2 cellular contexts compared by ENCODE assay signal in genomic region chr1:78003882-78004718, GRCh38.
TF ChIP-seq lines count a peak whose summit lies in the region.

No MANE protein-coding gene starts in this region.

TF ChIP-seq in GM12891, 5 proteins besides CTCF, POLR2A, EP300 and RAD21 (continued from another document):
- TF ChIP-seq TAF1 (IDR thresholded peaks at IDR 0.05; ENCODE audit: low read depth, low read length) (peak; percentile 29; the same call in 1 of the 2 replicates), POU2F2 (IDR thresholded peaks at IDR 0.05; ENCODE audit: low read depth, low read length) (peak; percentile 89; the same call in 1 of the 2 replicates)

TF ChIP-seq in HCT116, 20 proteins besides CTCF, POLR2A, EP300 and RAD21 (continued from another document):
- TF ChIP-seq SIN3A (IDR thresholded peaks at IDR 0.05; ENCODE audit: low read depth), result peak; percentile 100
- TF ChIP-seq ZBTB33 (IDR thresholded peaks at IDR 0.05; ENCODE audit: extremely low read depth, insufficient replicate concordance, low read length), result peak; percentile 90
- peak; percentile 47 for TF ChIP-seq FOSL1 (IDR thresholded peaks at IDR 0.05; ENCODE audit: low read depth)
- TF ChIP-seq CBX3 (IDR thresholded peaks at IDR 0.05; ENCODE audit: low read depth), result peak; percentile 69; the same call in 1 of the 2 replicates
- no peak for TF ChIP-seq ZFX (IDR thresholded peaks at IDR 0.05)
- TF ChIP-seq REST (IDR thresholded peaks at IDR 0.05; ENCODE audit: low read depth), result no peak
- TF ChIP-seq CEBPB (IDR thresholded peaks at IDR 0.05; ENCODE audit: low read depth), result peak; percentile 68
- peak; percentile 54; the same call in 1 of the 2 replicates for TF ChIP-seq EGR1 (IDR thresholded peaks at IDR 0.05; ENCODE audit: low read depth)
- no peak for TF ChIP-seq ATF3 (IDR thresholded peaks at IDR 0.05)
- TF ChIP-seq EZH2phosphoT487 (IDR thresholded peaks at IDR 0.05; ENCODE audit: borderline replicate concordance), result no peak
- peak; percentile 2 for TF ChIP-seq YY1 (IDR thresholded peaks at IDR 0.05; ENCODE audit: extremely low read depth, insufficient replicate concordance, low read depth, low read length)
- no peak for TF ChIP-seq ZNF274 (IDR thresholded peaks at IDR 0.05; ENCODE audit: low read depth, low read length)
- TF ChIP-seq ELF1 (IDR thresholded peaks at IDR 0.05; ENCODE audit: borderline replicate concordance, low read depth), result no peak; the same call in 1 of the 2 replicates
- TF ChIP-seq SP1 (IDR thresholded peaks at IDR 0.05; ENCODE audit: low read depth), result peak; percentile 72
- TF ChIP-seq SRF (IDR thresholded peaks at IDR 0.05; ENCODE audit: low read depth), result peak; percentile 70
- peak; percentile 27; the same call in 1 of the 2 replicates for TF ChIP-seq MAX (IDR thresholded peaks at IDR 0.05)
- TF ChIP-seq POLR2AphosphoS5 (IDR thresholded peaks at IDR 0.05; ENCODE audit: low read depth, low read length), result peak; percentile 88
- TF ChIP-seq JUND (IDR thresholded peaks at IDR 0.05), result peak; percentile 73
